Comparison of ENCODE assay signal across 8 cellular contexts in the genomic region with DNA sequence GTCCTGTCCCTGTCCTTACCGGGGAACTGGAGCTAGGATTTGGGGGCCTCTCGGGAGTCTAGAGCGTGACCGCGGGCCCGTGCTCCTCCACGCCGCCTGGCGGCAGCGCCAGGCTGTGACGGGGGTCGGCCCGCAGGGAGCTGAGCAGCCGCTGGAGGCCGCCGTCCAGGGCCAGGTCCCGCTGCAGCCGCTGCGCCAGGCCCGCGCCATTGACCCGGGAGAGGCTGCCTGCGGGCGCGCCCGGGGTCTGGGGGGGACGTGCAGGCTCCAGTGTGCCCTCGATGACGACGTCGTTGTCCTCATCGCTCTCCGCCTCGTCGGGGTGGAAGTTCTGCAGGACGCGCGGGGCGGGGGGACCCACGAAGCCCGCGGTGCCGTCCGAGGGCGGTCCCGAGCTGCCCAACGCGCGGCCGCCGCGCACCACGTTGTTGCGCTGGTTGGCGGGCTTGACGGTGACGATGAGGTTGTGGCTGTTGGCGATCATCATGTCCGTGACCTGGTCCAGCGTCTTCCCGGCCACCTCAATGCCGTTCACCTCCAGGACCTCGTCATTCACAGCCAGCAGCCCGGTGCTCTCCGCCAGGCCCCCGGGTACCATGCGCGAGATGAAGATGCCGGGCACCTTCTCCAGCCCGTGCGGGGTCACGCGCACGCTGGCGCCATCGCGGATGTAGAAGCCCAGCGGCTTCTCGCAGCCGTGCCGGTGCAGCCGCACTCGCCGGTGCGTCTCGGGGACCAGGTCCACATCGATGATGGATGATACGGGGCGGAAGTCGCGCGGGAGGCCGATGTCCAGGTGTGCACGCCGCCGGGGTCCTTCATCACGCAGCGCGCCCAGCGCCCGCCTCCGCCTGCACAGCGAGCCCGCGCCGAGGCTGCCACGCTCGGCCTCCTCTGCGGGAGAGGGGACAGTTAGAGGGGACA. TPM values are rescaled to one million over a fixed set of nuclear protein-coding genes. Genes with fewer than 3 reads are reported as not detected.
A peak's percentile ranks its signal among the peaks of the same experiment; 100 is the strongest.
DNase-seq lines count a peak whose midpoint lies in the region; ATAC-seq and TF ChIP-seq lines count a peak whose summit lies in the region.

No MANE protein-coding gene starts in this region.

- no peaks in the 10 kb centered on the region for H3K27me3 ChIP-seq in testis

- WGBS in testis, 2 donors = 49 to 51% methylated on average over 38 to 99 of the region's 109 CpGs

- ATAC-seq in HG02885 (IDR thresholded peaks at IDR 0.05; ENCODE audit: poor library complexity, unreplicated experiment) = peak; percentile 68
- ATAC-seq in activated naive CD4-positive, alpha-beta T cell treated with anti-CD3 and anti-CD28 coated beads, Interleukin-2, amount 50 U/mL, for 72 hours = peak; percentile 62 to 86
- no peak for ATAC-seq in HG03108 (IDR thresholded peaks at IDR 0.05; ENCODE audit: unreplicated experiment)
- no peak for ATAC-seq in HG03469 (IDR thresholded peaks at IDR 0.05; ENCODE audit: unreplicated experiment)

- peak overlapping the region in 1 of 2 donors; percentile 14 for H3K27ac Mint-ChIP-seq in activated naive CD4-positive, alpha-beta T cell treated with anti-CD3 and anti-CD28 coated beads, Interleukin-2, amount 50 U/mL, for 72 hours

- H3K27ac ChIP-seq in testis = no peak overlapping the region

- no peaks in the 10 kb centered on the region for H3K4me1 ChIP-seq in testis

- TF ChIP-seq POLR2A in testis (IDR thresholded peaks at IDR 0.05) = no peak

- H3K36me3 ChIP-seq in testis (ENCODE audit: low read depth, missing control alignments) = no peaks in the 10 kb centered on the region

- peaks cover 8 to 9% of the 10 kb centered on the region in 2 donors for H3K36me3 Mint-ChIP-seq in activated naive CD4-positive, alpha-beta T cell treated with anti-CD3 and anti-CD28 coated beads, Interleukin-2, amount 50 U/mL, for 72 hours

- H3K9me3 Mint-ChIP-seq in activated naive CD4-positive, alpha-beta T cell treated with anti-CD3 and anti-CD28 coated beads, Interleukin-2, amount 50 U/mL, for 72 hours = peaks cover 7 to 8% of the 10 kb centered on the region in 2 donors

- H3K4me3 ChIP-seq in testis = peak overlapping the region; percentile 25 to 49

- intact Hi-C loops in testis (cut with DNase I; ENCODE audit: low total_unique reads) = no loop called here

- TF ChIP-seq CTCF in testis (IDR thresholded peaks at IDR 0.05) = peak; percentile 33 to 77 (median 50)

- DNase-seq in activated naive CD4-positive, alpha-beta T cell treated with anti-CD3 and anti-CD28 coated beads, Interleukin-2, amount 50 U/mL, for 72 hours (ENCODE audit: low spot score in 2 of 2) = no peak
- DNase-seq in kidney tubule cell (ENCODE audit: low spot score) = peak; percentile 18
- peak; percentile 49 for DNase-seq in testis
- no peak for DNase-seq in DMS153 (lab: John Stamatoyannopoulos, UW)
- no peak for DNase-seq in NCI-H510A (lab: John Stamatoyannopoulos, UW)

- no peaks in the 10 kb centered on the region for H3K9me3 ChIP-seq in testis

RNA-seq across cellular contexts. Expression of gene ADNP2, which starts 50.9 kb away (rescaled TPM):
- total RNA-seq in activated naive CD4-positive, alpha-beta T cell treated with anti-CD3 and anti-CD28 coated beads, Interleukin-2, amount 50 U/mL, for 72 hours = 10 to 100 TPM; 27.6 to 37.3 TPM
- total RNA-seq in testis = 10 to 100 TPM; 56.8 to 57.7 TPM
- 50.0 TPM for polyA plus RNA-seq in testis (ENCODE audit: insufficient read depth, low read depth, low replicate concordance)

Comparison
In these comparisons a context has a peak if more than half of its experiments do, and no peak if none do; other contexts are left out.
1. ATAC-seq: peak in HG02885 (single experiment) and activated naive CD4-positive, alpha-beta T cell treated with anti-CD3 and anti-CD28 coated beads, Interleukin-2, amount 50 U/mL, for 72 hours (2 of 2); none in HG03108 (single experiment) and HG03469 (single experiment).
2. DNase-seq: peak in kidney tubule cell (single experiment) and testis (single experiment); none in activated naive CD4-positive, alpha-beta T cell treated with anti-CD3 and anti-CD28 coated beads, Interleukin-2, amount 50 U/mL, for 72 hours (0 of 2), DMS153 (single experiment) and NCI-H510A (single experiment).